1 cellular context compared by ENCODE assay signal in the genomic region with DNA sequence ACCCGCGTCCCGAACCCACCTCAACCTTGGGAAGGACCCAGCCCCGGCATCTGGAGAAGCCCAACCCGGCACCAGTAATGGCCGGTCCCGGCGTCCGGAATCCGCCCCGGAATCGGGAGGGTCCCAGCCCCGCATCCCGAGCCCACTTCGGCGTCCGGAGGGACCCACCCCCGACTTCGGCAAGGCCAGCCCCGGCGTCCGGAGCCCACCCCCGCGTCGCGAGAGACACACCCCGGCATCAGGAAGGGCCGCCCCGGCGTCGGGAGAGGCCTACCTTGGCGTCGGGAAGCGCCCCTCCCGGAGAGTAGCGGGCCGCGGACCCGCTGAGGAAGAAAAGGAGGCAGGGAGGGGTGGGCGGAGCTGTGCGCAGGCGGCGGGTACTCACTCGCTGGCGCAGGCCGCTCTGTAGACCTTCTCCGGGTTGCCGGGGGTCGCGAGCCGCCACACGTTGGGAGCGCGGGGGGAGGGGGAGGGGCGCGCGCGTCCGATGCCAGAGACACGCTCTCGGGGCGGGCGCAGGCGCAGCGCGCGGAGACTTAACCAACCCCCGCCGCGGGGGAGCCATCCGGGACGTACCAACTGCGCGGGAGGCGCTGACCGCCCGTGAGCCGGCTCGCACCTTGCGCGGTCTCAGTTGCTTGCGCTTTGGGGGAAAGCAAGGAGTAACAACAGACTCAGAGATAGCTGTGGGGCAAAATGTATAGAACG.
TF ChIP-seq lines count a peak whose summit lies in the region.

A gene (minus strand): TSS at position 515 of the 708 bp plus-strand sequence. CDS start 24,164 bp downstream, outside the sequence.

TF ChIP-seq in A549, 52 proteins besides CTCF, POLR2A, EP300 and RAD21 (continued from another document):
- TF ChIP-seq MAZ (IDR thresholded peaks at IDR 0.05; ENCODE audit: borderline replicate concordance, low read depth, low read length) (no peak), FOXS1 (CRISPR knock-in tag; IDR thresholded peaks at IDR 0.05) (no peak), HOXA7 (CRISPR knock-in tag; IDR thresholded peaks at IDR 0.05) (no peak), TFCP2L1 (CRISPR knock-in tag; IDR thresholded peaks at IDR 0.05) (no peak), GATA3 (IDR thresholded peaks at IDR 0.05; ENCODE audit: borderline replicate concordance) (peak; percentile 89), ZC3H11A (IDR thresholded peaks at IDR 0.05) (no peak), HDAC2 (IDR thresholded peaks at IDR 0.05) (no peak), NPAS2 (CRISPR knock-in tag; IDR thresholded peaks at IDR 0.05; ENCODE audit: borderline replicate concordance) (no peak), FOSL2 (IDR thresholded peaks at IDR 0.05) (no peak), FOSL2 (CRISPR knock-in tag; IDR thresholded peaks at IDR 0.05) (peak; percentile 20; the same call in 1 of the 2 replicates), RCOR1 (IDR thresholded peaks at IDR 0.05; ENCODE audit: low read depth, low read length) (no peak), ESRRA (IDR thresholded peaks at IDR 0.05; ENCODE audit: borderline replicate concordance, low read length) (no peak), CBX2 (IDR thresholded peaks at IDR 0.05; ENCODE audit: borderline replicate concordance, low read depth) (no peak), JUNB (IDR thresholded peaks at IDR 0.05) (no peak), HOXB5 (CRISPR knock-in tag; IDR thresholded peaks at IDR 0.05) (no peak), CEBPB (IDR thresholded peaks at IDR 0.05) (no peak), HEYL (CRISPR knock-in tag; IDR thresholded peaks at IDR 0.05) (no peak), RNF2 (IDR thresholded peaks at IDR 0.05; ENCODE audit: borderline replicate concordance, low read depth) (no peak), CBX8 (IDR thresholded peaks at IDR 0.05) (no peak), SREBF2 (IDR thresholded peaks at IDR 0.05) (no peak), NR3C1 (IDR thresholded peaks at IDR 0.05) (no peak), SMC3 (IDR thresholded peaks at IDR 0.05) (no peak), CHD2 (IDR thresholded peaks at IDR 0.05; ENCODE audit: low read length, partially characterized antibody) (peak; percentile 26), ZFP36 (IDR thresholded peaks at IDR 0.05; ENCODE audit: borderline replicate concordance, partially characterized antibody) (no peak), EHMT2 (IDR thresholded peaks at IDR 0.05; ENCODE audit: low read depth) (no peak), KDM5A (IDR thresholded peaks at IDR 0.05) (no peak), POLR2AphosphoS2 (conservative IDR thresholded peaks at IDR 0.05; ENCODE audit: low read length) (no peak), KDM1A (IDR thresholded peaks at IDR 0.05; ENCODE audit: low read depth) (no peak), FOSB (CRISPR knock-in tag; IDR thresholded peaks at IDR 0.05) (no peak), JUN (IDR thresholded peaks at IDR 0.05) (peak; percentile 66 to 86; a peak in 4 of 5 replicates)
- TF ChIP-seq, protein P1, sequence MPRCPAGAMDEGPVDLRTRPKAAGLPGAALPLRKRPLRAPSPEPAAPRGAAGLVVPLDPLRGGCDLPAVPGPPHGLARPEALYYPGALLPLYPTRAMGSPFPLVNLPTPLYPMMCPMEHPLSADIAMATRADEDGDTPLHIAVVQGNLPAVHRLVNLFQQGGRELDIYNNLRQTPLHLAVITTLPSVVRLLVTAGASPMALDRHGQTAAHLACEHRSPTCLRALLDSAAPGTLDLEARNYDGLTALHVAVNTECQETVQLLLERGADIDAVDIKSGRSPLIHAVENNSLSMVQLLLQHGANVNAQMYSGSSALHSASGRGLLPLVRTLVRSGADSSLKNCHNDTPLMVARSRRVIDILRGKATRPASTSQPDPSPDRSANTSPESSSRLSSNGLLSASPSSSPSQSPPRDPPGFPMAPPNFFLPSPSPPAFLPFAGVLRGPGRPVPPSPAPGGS (IDR thresholded peaks at IDR 0.05), result peak; percentile 63; the same call in 1 of the 3 replicates
- TF ChIP-seq, protein P2, sequence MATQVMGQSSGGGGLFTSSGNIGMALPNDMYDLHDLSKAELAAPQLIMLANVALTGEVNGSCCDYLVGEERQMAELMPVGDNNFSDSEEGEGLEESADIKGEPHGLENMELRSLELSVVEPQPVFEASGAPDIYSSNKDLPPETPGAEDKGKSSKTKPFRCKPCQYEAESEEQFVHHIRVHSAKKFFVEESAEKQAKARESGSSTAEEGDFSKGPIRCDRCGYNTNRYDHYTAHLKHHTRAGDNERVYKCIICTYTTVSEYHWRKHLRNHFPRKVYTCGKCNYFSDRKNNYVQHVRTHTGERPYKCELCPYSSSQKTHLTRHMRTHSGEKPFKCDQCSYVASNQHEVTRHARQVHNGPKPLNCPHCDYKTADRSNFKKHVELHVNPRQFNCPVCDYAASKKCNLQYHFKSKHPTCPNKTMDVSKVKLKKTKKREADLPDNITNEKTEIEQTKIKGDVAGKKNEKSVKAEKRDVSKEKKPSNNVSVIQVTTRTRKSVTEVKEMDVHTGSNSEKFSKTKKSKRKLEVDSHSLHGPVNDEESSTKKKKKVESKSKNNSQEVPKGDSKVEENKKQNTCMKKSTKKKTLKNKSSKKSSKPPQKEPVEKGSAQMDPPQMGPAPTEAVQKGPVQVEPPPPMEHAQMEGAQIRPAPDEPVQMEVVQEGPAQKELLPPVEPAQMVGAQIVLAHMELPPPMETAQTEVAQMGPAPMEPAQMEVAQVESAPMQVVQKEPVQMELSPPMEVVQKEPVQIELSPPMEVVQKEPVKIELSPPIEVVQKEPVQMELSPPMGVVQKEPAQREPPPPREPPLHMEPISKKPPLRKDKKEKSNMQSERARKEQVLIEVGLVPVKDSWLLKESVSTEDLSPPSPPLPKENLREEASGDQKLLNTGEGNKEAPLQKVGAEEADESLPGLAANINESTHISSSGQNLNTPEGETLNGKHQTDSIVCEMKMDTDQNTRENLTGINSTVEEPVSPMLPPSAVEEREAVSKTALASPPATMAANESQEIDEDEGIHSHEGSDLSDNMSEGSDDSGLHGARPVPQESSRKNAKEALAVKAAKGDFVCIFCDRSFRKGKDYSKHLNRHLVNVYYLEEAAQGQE (IDR thresholded peaks at IDR 0.05), result no peak
- TF ChIP-seq, protein P3, sequence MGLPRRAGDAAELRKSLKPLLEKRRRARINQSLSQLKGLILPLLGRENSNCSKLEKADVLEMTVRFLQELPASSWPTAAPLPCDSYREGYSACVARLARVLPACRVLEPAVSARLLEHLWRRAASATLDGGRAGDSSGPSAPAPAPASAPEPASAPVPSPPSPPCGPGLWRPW (IDR thresholded peaks at IDR 0.05), result no peak
- TF ChIP-seq, protein P4, sequence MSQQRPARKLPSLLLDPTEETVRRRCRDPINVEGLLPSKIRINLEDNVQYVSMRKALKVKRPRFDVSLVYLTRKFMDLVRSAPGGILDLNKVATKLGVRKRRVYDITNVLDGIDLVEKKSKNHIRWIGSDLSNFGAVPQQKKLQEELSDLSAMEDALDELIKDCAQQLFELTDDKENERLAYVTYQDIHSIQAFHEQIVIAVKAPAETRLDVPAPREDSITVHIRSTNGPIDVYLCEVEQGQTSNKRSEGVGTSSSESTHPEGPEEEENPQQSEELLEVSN (IDR thresholded peaks at IDR 0.05; ENCODE audit: borderline replicate concordance, low read depth), result peak; percentile 37; the same call in 1 of the 2 replicates
- TF ChIP-seq, protein P5, sequence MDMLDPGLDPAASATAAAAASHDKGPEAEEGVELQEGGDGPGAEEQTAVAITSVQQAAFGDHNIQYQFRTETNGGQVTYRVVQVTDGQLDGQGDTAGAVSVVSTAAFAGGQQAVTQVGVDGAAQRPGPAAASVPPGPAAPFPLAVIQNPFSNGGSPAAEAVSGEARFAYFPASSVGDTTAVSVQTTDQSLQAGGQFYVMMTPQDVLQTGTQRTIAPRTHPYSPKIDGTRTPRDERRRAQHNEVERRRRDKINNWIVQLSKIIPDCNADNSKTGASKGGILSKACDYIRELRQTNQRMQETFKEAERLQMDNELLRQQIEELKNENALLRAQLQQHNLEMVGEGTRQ (IDR thresholded peaks at IDR 0.05), result no peak
- TF ChIP-seq, protein P6, sequence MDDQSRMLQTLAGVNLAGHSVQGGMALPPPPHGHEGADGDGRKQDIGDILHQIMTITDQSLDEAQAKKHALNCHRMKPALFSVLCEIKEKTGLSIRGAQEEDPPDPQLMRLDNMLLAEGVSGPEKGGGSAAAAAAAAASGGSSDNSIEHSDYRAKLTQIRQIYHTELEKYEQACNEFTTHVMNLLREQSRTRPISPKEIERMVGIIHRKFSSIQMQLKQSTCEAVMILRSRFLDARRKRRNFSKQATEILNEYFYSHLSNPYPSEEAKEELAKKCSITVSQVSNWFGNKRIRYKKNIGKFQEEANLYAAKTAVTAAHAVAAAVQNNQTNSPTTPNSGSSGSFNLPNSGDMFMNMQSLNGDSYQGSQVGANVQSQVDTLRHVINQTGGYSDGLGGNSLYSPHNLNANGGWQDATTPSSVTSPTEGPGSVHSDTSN (IDR thresholded peaks at IDR 0.05), result peak; percentile 45; the same call in 1 of the 2 replicates
- TF ChIP-seq, protein P7, sequence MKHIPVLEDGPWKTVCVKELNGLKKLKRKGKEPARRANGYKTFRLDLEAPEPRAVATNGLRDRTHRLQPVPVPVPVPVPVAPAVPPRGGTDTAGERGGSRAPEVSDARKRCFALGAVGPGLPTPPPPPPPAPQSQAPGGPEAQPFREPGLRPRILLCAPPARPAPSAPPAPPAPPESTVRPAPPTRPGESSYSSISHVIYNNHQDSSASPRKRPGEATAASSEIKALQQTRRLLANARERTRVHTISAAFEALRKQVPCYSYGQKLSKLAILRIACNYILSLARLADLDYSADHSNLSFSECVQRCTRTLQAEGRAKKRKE (CRISPR knock-in tag; IDR thresholded peaks at IDR 0.05; ENCODE audit: low read depth), result no peak
